Comparison of ENCODE assay signal across 8 cellular contexts in the genomic region with DNA sequence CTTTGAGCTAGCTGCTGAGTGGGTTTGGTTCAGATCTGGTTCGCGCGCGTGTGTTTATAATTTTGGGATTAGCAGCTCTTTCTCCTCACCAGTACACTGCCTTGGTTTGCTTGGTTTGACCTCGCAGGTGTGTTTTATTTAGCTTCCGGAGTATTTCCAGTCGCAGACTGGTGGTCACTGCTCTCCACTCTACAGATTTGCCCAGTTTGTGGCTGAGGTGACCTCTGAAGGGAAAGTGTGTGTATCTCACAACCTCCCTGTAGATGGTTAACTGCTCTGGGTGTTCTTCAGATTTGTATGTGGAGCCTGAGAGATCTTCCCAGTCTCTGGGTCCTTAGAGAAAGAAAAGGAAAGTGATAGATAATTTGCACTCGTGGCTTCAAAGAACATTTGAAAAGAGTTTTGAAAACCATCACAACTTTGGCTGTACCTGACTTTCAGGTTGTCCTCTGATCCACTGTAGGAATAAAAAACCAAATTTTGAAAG. TPM values are rescaled to one million over a fixed set of nuclear protein-coding genes. Genes with fewer than 3 reads are reported as not detected.
DNase-seq lines count a peak whose midpoint lies in the region; ATAC-seq and TF ChIP-seq lines count a peak whose summit lies in the region.

No MANE protein-coding gene starts in this region.

- peak overlapping the region; percentile 91 for H3K27ac Mint-ChIP-seq in CD4-positive, alpha-beta T cell
- H3K27ac Mint-ChIP-seq in activated naive CD4-positive, alpha-beta T cell treated with anti-CD3 and anti-CD28 coated beads, Interleukin-2, amount 50 U/mL, for 72 hours: peak overlapping the region; percentile 94 to 97
- H3K27ac Mint-ChIP-seq in immature natural killer cell: peak overlapping the region; percentile 85 to 94 (median 89)

- H3K9me3 ChIP-seq in CD4-positive, alpha-beta T cell (ENCODE audit: control insufficient read depth, low read length): no peaks in the 10 kb centered on the region
- no peaks in the 10 kb centered on the region for H3K9me3 ChIP-seq in stomach

- peaks cover 59% of the 10 kb centered on the region for H3K4me1 Mint-ChIP-seq in CD4-positive, alpha-beta T cell (ENCODE audit: low read depth)
- H3K4me1 Mint-ChIP-seq in immature natural killer cell: peaks cover 34 to 41% of the 10 kb centered on the region in 2 donors

- no peak for TF ChIP-seq POLR2A in stomach (IDR thresholded peaks at IDR 0.05)

- peaks cover 13% of the 10 kb centered on the region for H3K36me3 Mint-ChIP-seq in CD4-positive, alpha-beta T cell (ENCODE audit: low read depth)
- H3K36me3 Mint-ChIP-seq in activated naive CD4-positive, alpha-beta T cell treated with anti-CD3 and anti-CD28 coated beads, Interleukin-2, amount 50 U/mL, for 72 hours: peaks cover 8 to 9% of the 10 kb centered on the region in 2 donors
- no peaks in the 10 kb centered on the region for H3K36me3 Mint-ChIP-seq in immature natural killer cell

- POLR2A ChIA-PET in CD4-positive, alpha-beta T cell (lab: Charles Lee): interaction anchor here (0.5 to 3.6 kb wide), 4 partner anchors 19 to 645 kb away, joined by 3 to 35 read pairs (median 4); a partner anchor contains a TSS

- TF ChIP-seq CTCF in CD4-positive, alpha-beta T cell (IDR thresholded peaks at IDR 0.05): no peak
- TF ChIP-seq CTCF in stomach (IDR thresholded peaks at IDR 0.05): no peak

- H3K27ac ChIP-seq in CD4-positive, alpha-beta T cell (ENCODE audit: low read depth, low read length): no peak overlapping the region
- peak overlapping the region; percentile 82 to 93 (median 90) for H3K27ac ChIP-seq in stomach

- peaks cover 13 to 59% (median 35%) of the 10 kb centered on the region in 4 donors for H3K4me1 ChIP-seq in stomach

- peak overlapping the region; percentile 81 to 90 (median 86) for H3K4me3 ChIP-seq in stomach

- H3K36me3 ChIP-seq in stomach: no peaks in the 10 kb centered on the region

- H3K27me3 ChIP-seq in CD4-positive, alpha-beta T cell (ENCODE audit: control insufficient read depth, insufficient read depth, low read length): peaks cover 23% of the 10 kb centered on the region
- H3K27me3 ChIP-seq in stomach: no peaks in the 10 kb centered on the region

- no peaks in the 10 kb centered on the region for H3K9me3 Mint-ChIP-seq in CD4-positive, alpha-beta T cell
- no peaks in the 10 kb centered on the region for H3K9me3 Mint-ChIP-seq in activated naive CD4-positive, alpha-beta T cell treated with anti-CD3 and anti-CD28 coated beads, Interleukin-2, amount 50 U/mL, for 72 hours
- H3K9me3 Mint-ChIP-seq in immature natural killer cell: no peaks in the 10 kb centered on the region

- WGBS in stomach, 5 donors: 0 to 1% (median 0%) methylated on average over 6 to 8 of the region's 8 CpGs

- no peak for DNase-seq in CD4-positive, alpha-beta T cell
- no peak for DNase-seq in activated naive CD4-positive, alpha-beta T cell treated with anti-CD3 and anti-CD28 coated beads, Interleukin-2, amount 50 U/mL, for 72 hours (ENCODE audit: low spot score in 2 of 2)
- DNase-seq in immature natural killer cell (peak in 1 of 3 donors; percentile 13), stomach (no peak), GOT3 (lab: John Stamatoyannopoulos, UW) (no peak)

- peak overlapping the region; percentile 99 for H3K4me3 Mint-ChIP-seq in CD4-positive, alpha-beta T cell
- H3K4me3 Mint-ChIP-seq in immature natural killer cell: peak overlapping the region; percentile 94 to 97 (median 94)

- peaks cover 23% of the 10 kb centered on the region for H3K27me3 Mint-ChIP-seq in CD4-positive, alpha-beta T cell
- peaks cover 15 to 30% (median 15%) of the 10 kb centered on the region in 3 donors for H3K27me3 Mint-ChIP-seq in immature natural killer cell (ENCODE audit: low read depth in 3 of 3)

- CTCF ChIA-PET in CD4-positive, alpha-beta T cell (lab: Charles Lee): no interaction called here

- TF ChIP-seq EP300 in stomach (IDR thresholded peaks at IDR 0.05): no peak

- intact Hi-C loops in CD4-positive, alpha-beta T cell (cut with DNase I, micrococcal nuclease): loop anchor here (2.0 to 10.0 kb wide), 6 partner anchors 185 to 910 kb away; a partner anchor contains a TSS
- intact Hi-C loops in stomach (cut with DNase I; ENCODE audit: low total_unique reads): no loop called here

- ATAC-seq in CD4-positive, alpha-beta T cell (ENCODE audit: poor library complexity): no peak
- ATAC-seq in HG02981 (IDR thresholded peaks at IDR 0.05; ENCODE audit: unreplicated experiment) (peak; percentile 0), GM19023 (IDR thresholded peaks at IDR 0.05; ENCODE audit: unreplicated experiment) (no peak), HG03135 (IDR thresholded peaks at IDR 0.05; ENCODE audit: unreplicated experiment) (no peak)
- no peak for ATAC-seq in activated naive CD4-positive, alpha-beta T cell treated with anti-CD3 and anti-CD28 coated beads, Interleukin-2, amount 50 U/mL, for 72 hours

RNA-seq across cellular contexts. Expression of a gene that starts 0.7 kb away (rescaled TPM):
- 10 to 100 TPM; 21.6 to 22.5 TPM for total RNA-seq in CD4-positive, alpha-beta T cell
- total RNA-seq in activated naive CD4-positive, alpha-beta T cell treated with anti-CD3 and anti-CD28 coated beads, Interleukin-2, amount 50 U/mL, for 72 hours: 10 to 100 TPM; 22.7 to 30.4 TPM
- polyA plus RNA-seq in immature natural killer cell (10 to 100 TPM in 2 of 3 donors, 1 to 10 TPM in 1; 8.3 to 17.7 (median 15.5) TPM), stomach (10 to 100 TPM; 16.0 to 39.0 (median 22.3) TPM)
- 10 to 100 TPM in 4 of 5 donors, 1 to 10 TPM in 1; 9.9 to 75.0 (median 28.7) TPM for total RNA-seq in stomach

RNA-seq across cellular contexts. Expression of a gene that starts 0.9 kb away (rescaled TPM):
- under 1 TPM; 0.31 to 0.38 TPM for total RNA-seq in CD4-positive, alpha-beta T cell
- 1 to 10 TPM in 1 of 2 donors, under 1 TPM in 1; 0.21 to 1.1 TPM for total RNA-seq in activated naive CD4-positive, alpha-beta T cell treated with anti-CD3 and anti-CD28 coated beads, Interleukin-2, amount 50 U/mL, for 72 hours
- polyA plus RNA-seq in immature natural killer cell (under 1 TPM in 1 of 3 donors, not detected in 2; 0.18 TPM), stomach (1 to 10 TPM; 1.1 to 1.8 (median 1.5) TPM)
- 10 to 100 TPM; 14.0 to 54.9 (median 19.6) TPM for total RNA-seq in stomach

Comparison
In these comparisons a context has a peak if more than half of its experiments do, and no peak if none do; other contexts are left out.
1. RNA of a gene that starts 0.9 kb away (total RNA-seq): 14.0 to 54.9 TPM in stomach; 0.21 to 1.1 TPM in activated naive CD4-positive, alpha-beta T cell treated with anti-CD3 and anti-CD28 coated beads, Interleukin-2, amount 50 U/mL, for 72 hours and 0.31 to 0.38 TPM in CD4-positive, alpha-beta T cell; every median in the first group is over 4 times any median in the second.
2. Peak in every context shown above with its lines, with median percentiles within 50 percentile points of each other: H3K27ac Mint-ChIP-seq.